Comparison of ENCODE assay signal across 4 cellular contexts in genomic region chr12:116012757-116013156, GRCh38.
"Had no signal": no experiment of that assay in that cellular context is flagged by ENCODE, and none has a peak within 500 bp of the region (broad histone marks: within the 10 kb centered on the region; RNA-seq: fewer than 3 reads in every experiment).

No MANE protein-coding gene starts in this region.

- H3K9me3 Mint-ChIP-seq: GM23338, H9 had no signal

- H3K4me3 ChIP-seq: GM23338 had no signal

- H3K4me3 Mint-ChIP-seq: GM23338, H9 had no signal

- H3K27ac Mint-ChIP-seq: GM23338 had no signal

- H2AFZ ChIP-seq: GM23338 had no signal

- ATAC-seq: GM23338 had no signal

- DNase-seq: H9, HCEC 1CT, IMR-90 had no signal

- H3K4me2 ChIP-seq: GM23338 had no signal
